In the genomic region with DNA sequence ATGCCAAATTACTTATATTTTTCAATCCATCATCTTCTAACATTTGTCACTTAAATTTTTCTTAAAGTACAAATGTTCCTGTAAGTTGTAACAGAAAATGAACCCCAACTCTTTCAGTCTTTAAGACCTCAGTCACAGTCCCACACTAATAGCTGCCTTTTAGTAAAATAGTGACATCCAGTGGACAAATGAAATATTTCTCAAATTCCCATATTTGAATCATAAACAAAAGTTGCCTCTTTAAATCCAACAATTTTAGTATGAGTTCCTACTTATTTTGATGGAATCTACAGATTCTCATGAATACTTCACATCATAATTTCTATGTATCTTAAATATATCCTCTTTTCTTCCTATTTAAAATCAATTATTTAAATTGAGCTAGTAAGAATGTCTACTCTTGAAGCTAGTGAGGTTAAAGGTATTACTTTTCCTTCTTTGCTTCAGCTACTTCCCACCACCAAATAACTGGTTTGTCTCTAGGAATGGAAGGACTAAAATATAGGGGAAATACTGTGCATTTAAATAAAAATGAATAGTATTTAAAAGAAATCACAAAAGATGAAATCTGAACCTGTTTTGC, we compare ENCODE assay signal across 8 cellular contexts. TPM values are rescaled to one million over a fixed set of nuclear protein-coding genes. Genes with fewer than 3 reads are reported as not detected.
DNase-seq lines count a peak whose midpoint lies in the region; ATAC-seq and TF ChIP-seq lines count a peak whose summit lies in the region.

No MANE protein-coding gene starts in this region.

- H3K27me3 Mint-ChIP-seq in Caco-2 (ENCODE audit: insufficient read depth, unreplicated experiment): no peaks in the 10 kb centered on the region
- no peaks in the 10 kb centered on the region for H3K27me3 Mint-ChIP-seq in glutamatergic neuron (ENCODE audit: unreplicated experiment)
- H3K27me3 Mint-ChIP-seq in activated CD4-positive, alpha-beta T cell treated with anti-CD3 and anti-CD28 coated beads for 36 hours: no peaks in the 10 kb centered on the region

- BruUV-seq in Caco-2 (replicated peaks; lab: Mats Ljungman, UMichigan): TSS peak; percentile 1

- peak in 1 of 2 experiments; percentile 55 for TF ChIP-seq CTCF in Caco-2 (IDR thresholded peaks at IDR 0.05; ENCODE audit: insufficient read depth in 1 of 2, low read depth in 1 of 2, low read length in 1 of 2, severe bottlenecking in 1 of 2, unreplicated experiment in 1 of 2)
- peak; percentile 46 for TF ChIP-seq CTCF in glutamatergic neuron (IDR thresholded peaks at IDR 0.05; ENCODE audit: partially characterized antibody, unreplicated experiment)
- TF ChIP-seq CTCF in vagina (IDR thresholded peaks at IDR 0.05): peak in 2 of 3 experiments; percentile 14 to 24

- POLR2A ChIA-PET in Caco-2 (lab: Charles Lee): interaction anchor here (0.6 kb wide), 1 partner anchor 25 kb away, joined by 3 read pairs; a partner anchor contains a TSS
- POLR2A ChIA-PET in activated CD4-positive, alpha-beta T cell treated with anti-CD3 and anti-CD28 coated beads for 36 hours (lab: Charles Lee): interaction anchor here (0.7 kb wide), 2 partner anchors 10 to 151 kb away, joined by 3 to 4 read pairs; no protein-coding TSS in a partner anchor

- H3K9me3 ChIP-seq in Caco-2: no peaks in the 10 kb centered on the region
- no peaks in the 10 kb centered on the region for H3K9me3 ChIP-seq in SK-N-MC (ENCODE audit: low read depth, low read length)
- no peaks in the 10 kb centered on the region for H3K9me3 ChIP-seq in vagina

- no peaks in the 10 kb centered on the region for H3K27me3 ChIP-seq in Caco-2 (replicated peaks; ENCODE audit: control insufficient read depth, insufficient read depth, low read length)
- H3K27me3 ChIP-seq in vagina: no peaks in the 10 kb centered on the region

- H3K9me3 Mint-ChIP-seq in Caco-2 (ENCODE audit: unreplicated experiment): no peaks in the 10 kb centered on the region
- H3K9me3 Mint-ChIP-seq in glutamatergic neuron (ENCODE audit: unreplicated experiment): no peaks in the 10 kb centered on the region
- H3K9me3 Mint-ChIP-seq in activated CD4-positive, alpha-beta T cell treated with anti-CD3 and anti-CD28 coated beads for 36 hours (ENCODE audit: low read depth): no peaks in the 10 kb centered on the region

- no peak overlapping the region for H3K27ac Mint-ChIP-seq in Caco-2 (ENCODE audit: unreplicated experiment)
- H3K27ac Mint-ChIP-seq in glutamatergic neuron (ENCODE audit: unreplicated experiment): no peak overlapping the region
- no peak overlapping the region for H3K27ac Mint-ChIP-seq in activated CD4-positive, alpha-beta T cell treated with anti-CD3 and anti-CD28 coated beads for 36 hours

- H3K4me3 ChIP-seq in Caco-2 (ENCODE audit: low read depth, low read length): no peak overlapping the region
- H3K4me3 ChIP-seq in SK-N-MC: peak overlapping the region; percentile 26; the same call in 1 of the 2 replicates
- H3K4me3 ChIP-seq in vagina: no peak overlapping the region

- H3K4me1 ChIP-seq in Caco-2: no peaks in the 10 kb centered on the region
- H3K4me1 ChIP-seq in vagina: peaks cover 15% of the 10 kb centered on the region

- no peak overlapping the region for H3K4me3 Mint-ChIP-seq in Caco-2 (ENCODE audit: unreplicated experiment)
- no peak overlapping the region for H3K4me3 Mint-ChIP-seq in glutamatergic neuron (ENCODE audit: unreplicated experiment)
- H3K4me3 Mint-ChIP-seq in activated CD4-positive, alpha-beta T cell treated with anti-CD3 and anti-CD28 coated beads for 36 hours: no peak overlapping the region

- no peak for TF ChIP-seq POLR2A in vagina (IDR thresholded peaks at IDR 0.05)

- H3K4me1 Mint-ChIP-seq in Caco-2 (ENCODE audit: low read depth, unreplicated experiment): no peaks in the 10 kb centered on the region
- no peaks in the 10 kb centered on the region for H3K4me1 Mint-ChIP-seq in glutamatergic neuron (ENCODE audit: low read depth, unreplicated experiment)
- peaks cover 13% of the 10 kb centered on the region for H3K4me1 Mint-ChIP-seq in activated CD4-positive, alpha-beta T cell treated with anti-CD3 and anti-CD28 coated beads for 36 hours

- CTCF ChIA-PET in Caco-2 (lab: Charles Lee): interaction anchor here (1.0 to 1.5 kb wide), 4 partner anchors 11 to 313 kb away, joined by 3 to 6 read pairs (median 4); a partner anchor contains a TSS
- CTCF ChIA-PET in activated CD4-positive, alpha-beta T cell treated with anti-CD3 and anti-CD28 coated beads for 36 hours (lab: Charles Lee): interaction anchor here (0.7 to 8.2 kb wide), 19 partner anchors 9 to 1662 kb away, joined by 3 to 107 read pairs (median 3); a partner anchor contains a TSS

- H3K36me3 ChIP-seq in Caco-2 (ENCODE audit: control insufficient read depth, insufficient read depth, low read length) (peaks cover 2% of the 10 kb centered on the region; the same call in 1 of the 2 replicates), SK-N-MC (ENCODE audit: insufficient read depth, low read length) (peaks cover 62% of the 10 kb centered on the region), vagina (peaks cover 0 to 31% of the 10 kb centered on the region in 2 donors)

- intact Hi-C loops in Caco-2 (cut with micrococcal nuclease; ENCODE audit: unreplicated experiment) (loop anchor here (1.0 to 2.0 kb wide), 2 partner anchors 313 to 743 kb away; no protein-coding TSS in a partner anchor), vagina (cut with DNase I) (loop anchor here (5.0 kb wide), 1 partner anchor 315 kb away; no protein-coding TSS in a partner anchor)
- intact Hi-C loops in activated CD4-positive, alpha-beta T cell treated with anti-CD3 and anti-CD28 coated beads for 36 hours (cut with DNase I, micrococcal nuclease): loop anchor here in 1 of 2 experiments (5.0 kb wide), 1 partner anchor 745 kb away; no protein-coding TSS in a partner anchor

- H3K27ac ChIP-seq in SK-N-MC (no peak overlapping the region; the same call in 1 of the 2 replicates), vagina (no peak overlapping the region)

- ATAC-seq in GM19395 (IDR thresholded peaks at IDR 0.05; ENCODE audit: unreplicated experiment) (peak; percentile 65), HG03469 (IDR thresholded peaks at IDR 0.05; ENCODE audit: unreplicated experiment) (peak; percentile 71)
- ATAC-seq in activated CD4-positive, alpha-beta T cell treated with anti-CD3 and anti-CD28 coated beads for 36 hours: no peak

- H3K9ac ChIP-seq in SK-N-MC (ENCODE audit: insufficient read length): peak overlapping the region; percentile 53

- H3K36me3 Mint-ChIP-seq in Caco-2 (ENCODE audit: insufficient read depth, unreplicated experiment) (peaks cover 56% of the 10 kb centered on the region), glutamatergic neuron (ENCODE audit: unreplicated experiment) (no peaks in the 10 kb centered on the region)
- peaks cover 24% of the 10 kb centered on the region for H3K36me3 Mint-ChIP-seq in activated CD4-positive, alpha-beta T cell treated with anti-CD3 and anti-CD28 coated beads for 36 hours (ENCODE audit: low read depth)

- DNase-seq in Caco-2 (no peak), SK-N-MC (ENCODE audit: low read depth, low spot score) (no peak), glutamatergic neuron (no peak), vagina (ENCODE audit: extremely low spot score in 2 of 2) (no peak)
- DNase-seq in activated CD8-positive, alpha-beta memory T cell treated with anti-CD3 and anti-CD28 coated beads, Interleukin-2, amount 50 U/mL, for 48 hours: no peak
- no peak for DNase-seq in activated CD4-positive, alpha-beta T cell treated with anti-CD3 and anti-CD28 coated beads for 36 hours

RNA-seq across cellular contexts. Expression of a gene that starts 9.2 kb away (rescaled TPM):
- 35.9 and 39.8 TPM in 2 replicates for total RNA-seq in Caco-2 (2022)
- total RNA-seq in glutamatergic neuron (ENCODE audit: unreplicated experiment): 44.7 TPM
- 30.9 TPM for total RNA-seq in vagina
- 10 to 100 TPM; 16.1 to 19.2 TPM for total RNA-seq in activated CD4-positive, alpha-beta T cell treated with anti-CD3 and anti-CD28 coated beads for 36 hours

RNA-seq across cellular contexts. Expression of a gene that starts 24.8 kb away (rescaled TPM):
- total RNA-seq in Caco-2 (2022): 34.7 and 37.1 TPM in 2 replicates
- total RNA-seq in glutamatergic neuron (ENCODE audit: unreplicated experiment): 87.1 TPM
- 65.6 TPM for total RNA-seq in vagina
- under 1 TPM; 0.19 to 0.21 TPM for total RNA-seq in activated CD4-positive, alpha-beta T cell treated with anti-CD3 and anti-CD28 coated beads for 36 hours

Comparison
In these comparisons a context has a peak if more than half of its experiments do, and no peak if none do; other contexts are left out.
1. RNA of a gene that starts 24.8 kb away (total RNA-seq): 87.1 TPM in glutamatergic neuron (single experiment), 65.6 TPM in vagina (single experiment) and 34.7 to 37.1 TPM in Caco-2; 0.19 to 0.21 TPM in activated CD4-positive, alpha-beta T cell treated with anti-CD3 and anti-CD28 coated beads for 36 hours; every median in the first group is over 10 times any median in the second.